8 cellular contexts compared by ENCODE assay signal in genomic region chr3:195954052-195954751, GRCh38. TPM values are rescaled to one million over a fixed set of nuclear protein-coding genes. Genes with fewer than 3 reads are reported as not detected.
DNase-seq lines count a peak whose midpoint lies in the region; ATAC-seq, FAIRE-seq and TF ChIP-seq lines count a peak whose summit lies in the region.
"Not testable (repeated sequence)": the region's sequence is repeated elsewhere in the genome, so short reads cannot be mapped to it uniquely, and the experiment has no call there.

No MANE protein-coding gene starts in this region.

- H3K27ac Mint-ChIP-seq in endothelial cell (ENCODE audit: unreplicated experiment), result not testable (repeated sequence)

- H3K36me3 ChIP-seq in NT2/D1 (ENCODE audit: insufficient read depth, insufficient read length, low read length), result peaks cover 14% of the 10 kb centered on the region
- not testable (repeated sequence) for H3K36me3 ChIP-seq in HepG2 (replicated peaks in 1 of 2; ENCODE audit: control insufficient read depth in 1 of 2, insufficient read depth in 2 of 2, low read length in 2 of 2)

- POLR2A ChIA-PET in HepG2 (lab: Yijun Ruan, JAX), result not testable (repeated sequence)

- peak overlapping the region; percentile 12; the same call in 1 of the 2 replicates for H3K4me2 ChIP-seq in HepG2 (ENCODE audit: low read depth, low read length)

- CTCF ChIA-PET in HepG2 (lab: Yijun Ruan, JAX; ENCODE audit: low intra/inter-chr PET ratio, low total read pairs), result not testable (repeated sequence)

- DNase-seq in AG08395 (ENCODE audit: low spot score), result peak; percentile 57
- DNase-seq in NT2/D1 (ENCODE audit: low read depth, low spot score), result peak; percentile 81
- DNase-seq in activated T-cell treated with anti-CD3 and anti-CD28 coated beads for 48 hours (ENCODE audit: low read depth), result peak; percentile 82
- peak; percentile 54 for DNase-seq in endothelial cell (ENCODE audit: low spot score)
- DNase-seq in HepG2 (ENCODE audit: low spot score), result peak; percentile 51
- peak; percentile 52 to 71 for DNase-seq in stimulated activated CD4-positive, alpha-beta T cell treated with anti-CD3 and anti-CD28 coated beads, Interleukin-15, amount 100 ng/mL, for 48 hours (ENCODE audit: low read depth in 2 of 2)

- TF ChIP-seq CTCF in endothelial cell (IDR thresholded peaks at IDR 0.05; ENCODE audit: unreplicated experiment); HepG2 (CRISPR knock-in tag; IDR thresholded peaks at IDR 0.05): not testable (repeated sequence)

- intact Hi-C loops in HepG2 (cut with micrococcal nuclease; ENCODE audit: unreplicated experiment), result not testable (repeated sequence)

- peak in 1 of 2 experiments; percentile 47; a peak in 2 of 4 replicates for TF ChIP-seq POLR2A in HepG2 (IDR thresholded peaks at IDR 0.05; ENCODE audit: insufficient read depth in 1 of 2, low read depth in 2 of 2, low read length in 2 of 2)

- WGBS in HepG2 (ENCODE audit: low lambda C conversion rate), result 3% methylated on average over 6 of the region's 84 CpGs

- not testable (repeated sequence) for TF ChIP-seq EP300 in HepG2 (IDR thresholded peaks at IDR 0.05; ENCODE audit: low read depth in 2 of 2, low read length in 2 of 2); HepG2 (CRISPR knock-in tag; IDR thresholded peaks at IDR 0.05; ENCODE audit: borderline replicate concordance)

- not testable (repeated sequence) for H3K9me3 Mint-ChIP-seq in endothelial cell (ENCODE audit: unreplicated experiment)

- not testable (repeated sequence) for H3K79me2 ChIP-seq in HepG2 (ENCODE audit: insufficient read depth, low read length)

- not testable (repeated sequence) for BruUV-seq in HepG2 (replicated peaks; lab: Mats Ljungman, UMichigan)

- not testable (repeated sequence) for FAIRE-seq in HepG2 (lab: Jason Lieb, UNC)

- H3K9me3 ChIP-seq in NT2/D1 (ENCODE audit: insufficient read depth, low read length); HepG2 (ENCODE audit: low read length): not testable (repeated sequence)

- H3K4me1 ChIP-seq in NT2/D1 (ENCODE audit: insufficient read depth, insufficient read length); HepG2 (ENCODE audit: insufficient read depth, low read length): not testable (repeated sequence)

- not testable (repeated sequence) for H3K27me3 ChIP-seq in NT2/D1 (ENCODE audit: insufficient read depth, insufficient read length); HepG2 (ENCODE audit: control insufficient read depth in 1 of 2, insufficient read depth in 2 of 2, low read length in 2 of 2)

- peak overlapping the region; percentile 40 for H3K4me3 ChIP-seq in NT2/D1 (ENCODE audit: insufficient read length, low read depth)
- H3K4me3 ChIP-seq in HepG2 (replicated peaks in 1 of 3; ENCODE audit: insufficient read depth in 1 of 3, low read depth in 2 of 3, low read length in 3 of 3), result peak overlapping the region; percentile 34 to 53 (median 52); a peak in 4 of 6 replicates

- peak overlapping the region; percentile 89 for H3K4me3 Mint-ChIP-seq in endothelial cell (ENCODE audit: unreplicated experiment)

- H3K4me1 Mint-ChIP-seq in endothelial cell (ENCODE audit: unreplicated experiment), result peaks cover 10% of the 10 kb centered on the region

- H2AFZ ChIP-seq in HepG2 (ENCODE audit: low read length), result not testable (repeated sequence)

- H3K27ac ChIP-seq in HepG2 (ENCODE audit: extremely low read length, insufficient read depth, low read length), result not testable (repeated sequence)

- not testable (repeated sequence) for H4K20me1 ChIP-seq in HepG2 (ENCODE audit: insufficient read depth, low read length)

- ATAC-seq in GM18907 (IDR thresholded peaks at IDR 0.05; ENCODE audit: unreplicated experiment) (peak; percentile 99), HG02938 (IDR thresholded peaks at IDR 0.05; ENCODE audit: unreplicated experiment) (peak; percentile 98), HepG2 (peak; percentile 98)

- not testable (repeated sequence) for TF ChIP-seq RAD21 in HepG2 (CRISPR knock-in tag; IDR thresholded peaks at IDR 0.05)

- H3K9ac ChIP-seq in NT2/D1 (ENCODE audit: insufficient read length, low read depth) (peak overlapping the region; percentile 61), HepG2 (ENCODE audit: insufficient read depth, low read depth, low read length) (peak overlapping the region; percentile 39; the same call in 1 of the 2 replicates)

- in situ Hi-C loops in HepG2 (cut with HindIII; ENCODE audit: extremely low pct_ligation_motif_present, low pct_unique_long_range_greater_than_20kb), result loop anchor here (25.0 kb wide), 1 partner anchor 267 kb away; no protein-coding TSS in a partner anchor

- H3K27me3 Mint-ChIP-seq in endothelial cell (ENCODE audit: unreplicated experiment), result not testable (repeated sequence)

- H3K36me3 Mint-ChIP-seq in endothelial cell (ENCODE audit: low read depth, unreplicated experiment), result peaks cover 13% of the 10 kb centered on the region

TF ChIP-seq in HepG2, 621 proteins besides CTCF, POLR2A, EP300 and RAD21 (continues in another document):
- TF ChIP-seq ZFY (CRISPR knock-in tag; IDR thresholded peaks at IDR 0.05) (peak; percentile 55; the same call in 1 of the 2 replicates), THAP11 (CRISPR knock-in tag; IDR thresholded peaks at IDR 0.05) (peak; percentile 41; the same call in 1 of the 2 replicates), KAT8 (CRISPR knock-in tag; IDR thresholded peaks at IDR 0.05) (0 out of 2 replicates have a peak, but pooled peaks have one; percentile 29), ELF1 (CRISPR knock-in tag; IDR thresholded peaks at IDR 0.05) (peak; percentile 52), ZNF687 (CRISPR knock-in tag; IDR thresholded peaks at IDR 0.05) (peak; percentile 38; the same call in 1 of the 2 replicates), MYC (CRISPR knock-in tag; IDR thresholded peaks at IDR 0.05; ENCODE audit: borderline replicate concordance) (peak; percentile 40; the same call in 1 of the 2 replicates), RBFOX2 (IDR thresholded peaks at IDR 0.05; ENCODE audit: low read depth, low read length) (peak; percentile 60), TAF1 (CRISPR knock-in tag; IDR thresholded peaks at IDR 0.05) (peak; percentile 39; the same call in 1 of the 2 replicates), MAX (IDR thresholded peaks at IDR 0.05) (0 out of 2 replicates have a peak, but pooled peaks have one; percentile 21), SAP130 (CRISPR knock-in tag; IDR thresholded peaks at IDR 0.05; ENCODE audit: low read depth) (peak; percentile 64)

RNA-seq across cellular contexts. Expression of gene TNK2, which starts 45.9 kb away (rescaled TPM):
- 135 TPM for total RNA-seq in endothelial cell (ENCODE audit: unreplicated experiment)
- 3.5 and 5.8 TPM in 2 replicates for total RNA-seq in HepG2 (2016; rRNA removed; fragmentation: Illumina TruSeq; extraction: Trizol)
- total RNA-seq in HepG2 (2016; cell fraction: cytosol; rRNA removed; fragmentation: Illumina TruSeq; extraction: Trizol; ENCODE audit: low read depth), result 1.8 and 2.6 TPM in 2 replicates
- total RNA-seq in HepG2 (2016; cell fraction: insoluble cytoplasmic fraction; rRNA removed; fragmentation: Illumina TruSeq; extraction: Trizol), result 4.0 and 5.9 TPM in 2 replicates
- total RNA-seq in HepG2 (2016; cell fraction: membrane; rRNA removed; fragmentation: Illumina TruSeq; extraction: Trizol), result 3.4 and 3.7 TPM in 2 replicates
- total RNA-seq in HepG2 (2016; cell fraction: nucleus; rRNA removed; fragmentation: Illumina TruSeq; extraction: Trizol), result 5.5 and 5.8 TPM in 2 replicates
- polyA plus RNA-seq in HepG2 (2011; rRNA removed), result 4.6 and 7.5 TPM in 2 replicates
- 2.7 and 3.4 TPM in 2 replicates for polyA plus RNA-seq in HepG2 (2011; cell fraction: cytosol; rRNA removed)
- 35.4 and 45.4 TPM in 2 replicates for polyA plus RNA-seq in HepG2 (2011; cell fraction: nucleus; rRNA removed)
- polyA plus RNA-seq in HepG2 (2012), result 6.7 and 12.2 TPM in 2 replicates
- polyA plus RNA-seq in HepG2 (2016; cell fraction: cytosol; fragmentation: Illumina TruSeq; extraction: Trizol; ENCODE audit: low read depth), result 0.76 and 1.1 TPM in 2 replicates
- polyA plus RNA-seq in HepG2 (2016; cell fraction: insoluble cytoplasmic fraction; fragmentation: Illumina TruSeq; extraction: Trizol; ENCODE audit: low read depth), result 7.3 TPM in 2 replicates
- polyA plus RNA-seq in HepG2 (2016; cell fraction: membrane; fragmentation: Illumina TruSeq; extraction: Trizol; ENCODE audit: low read depth), result 1.9 TPM in 2 replicates
- 24.9 and 28.1 TPM in 2 replicates for polyA plus RNA-seq in HepG2 (2016; cell fraction: nucleus; fragmentation: Illumina TruSeq; extraction: Trizol; ENCODE audit: insufficient read depth, low read depth)
- polyA minus RNA-seq in HepG2 (2011; rRNA and poly(A)+ RNA removed; ENCODE audit: low replicate concordance), result 14.4 and 18.0 TPM in 2 replicates
- polyA minus RNA-seq in HepG2 (2011; cell fraction: cytosol; rRNA and poly(A)+ RNA removed), result 4.1 and 6.0 TPM in 2 replicates
- polyA minus RNA-seq in HepG2 (2011; cell fraction: nucleus; rRNA and poly(A)+ RNA removed), result 4.2 and 5.2 TPM in 2 replicates

Comparison
In these comparisons a context has a peak if more than half of its experiments do, and no peak if none do; other contexts are left out.
1. RNA of gene TNK2, which starts 45.9 kb away (total RNA-seq): 135 TPM in endothelial cell (single experiment); 1.8 to 5.9 TPM in HepG2; every median in the first group is over 10 times any median in the second.
2. Peak in every context shown above with its lines, with median percentiles within 50 percentile points of each other: DNase-seq and ATAC-seq.